Comparison of ENCODE assay signal across 12 cellular contexts in genomic region chr6:3869632-3870527, GRCh38. TPM values are rescaled to one million over a fixed set of nuclear protein-coding genes. Genes with fewer than 3 reads are reported as not detected.
DNase-seq lines count a peak whose midpoint lies in the region; ATAC-seq and TF ChIP-seq lines count a peak whose summit lies in the region.
"Had no signal": no experiment of that assay in that cellular context is flagged by ENCODE, and none has a peak within 500 bp of the region (broad histone marks: within the 10 kb centered on the region; RNA-seq: fewer than 3 reads in every experiment).

No MANE protein-coding gene starts in this region.

- H3K4me3 Mint-ChIP-seq in activated T-cell treated with anti-CD3 and anti-CD28 coated beads, Interleukin-2, amount 50 U/mL, for 72 hours = peak overlapping the region; percentile 27 to 79
- H3K4me3 Mint-ChIP-seq in naive thymus-derived CD8-positive, alpha-beta T cell = no peak overlapping the region
- H3K4me3 Mint-ChIP-seq: HFFc6 had no signal

- in situ Hi-C loops in ACHN (cut with HindIII; ENCODE audit: low pct_ligation_motif_present, low pct_unique_long_range_greater_than_20kb, low sequenced_read_pairs) = no loop called here
- in situ Hi-C loops in Caki2 (cut with HindIII; ENCODE audit: low pct_unique_long_range_greater_than_20kb, low sequenced_read_pairs) = no loop called here

- no peaks in the 10 kb centered on the region for H3K36me3 ChIP-seq in right lobe of liver
- H3K36me3 ChIP-seq: thoracic aorta had no signal

- H3K4me3 ChIP-seq in right lobe of liver = no peak overlapping the region
- H3K4me3 ChIP-seq: thoracic aorta had no signal

- TF ChIP-seq CTCF in right lobe of liver (IDR thresholded peaks at IDR 0.05) (no peak), GM20000 (IDR thresholded peaks at IDR 0.05; ENCODE audit: extremely low read depth, missing control alignments) (no peak)

- POLR2A ChIA-PET in naive thymus-derived CD8-positive, alpha-beta T cell (lab: Charles Lee) = no interaction called here

- peaks cover 3 to 4% of the 10 kb centered on the region in 2 donors for H3K36me3 Mint-ChIP-seq in activated T-cell treated with anti-CD3 and anti-CD28 coated beads, Interleukin-2, amount 50 U/mL, for 72 hours (ENCODE audit: insufficient read depth in 2 of 2)
- H3K36me3 Mint-ChIP-seq in naive thymus-derived CD8-positive, alpha-beta T cell = peaks cover 0 to 2% (median 0%) of the 10 kb centered on the region in 3 donors

- DNase-seq in ACHN (peak; percentile 72), Caki2 (ENCODE audit: low read depth) (peak; percentile 78), right lobe of liver (no peak), GM20000 (ENCODE audit: low spot score) (no peak), occipital lobe (lab: John Stamatoyannopoulos, UW) (no peak), mesenteric fat pad (ENCODE audit: low spot score) (no peak)
- DNase-seq in activated T-cell treated with anti-CD3 and anti-CD28 coated beads, Interleukin-2, amount 50 U/mL, for 72 hours = peak in 1 of 2 donors; percentile 25
- no peak for DNase-seq in naive thymus-derived CD8-positive, alpha-beta T cell
- DNase-seq: HFFc6, NCI-H1092, SW 1271 had no signal

- H3K27me3 Mint-ChIP-seq in activated T-cell treated with anti-CD3 and anti-CD28 coated beads, Interleukin-2, amount 50 U/mL, for 72 hours (ENCODE audit: low read depth) = peaks cover 24% of the 10 kb centered on the region
- peaks cover 8 to 58% (median 14%) of the 10 kb centered on the region in 5 donors for H3K27me3 Mint-ChIP-seq in naive thymus-derived CD8-positive, alpha-beta T cell

- H3K27ac Mint-ChIP-seq in activated T-cell treated with anti-CD3 and anti-CD28 coated beads, Interleukin-2, amount 50 U/mL, for 72 hours = peak overlapping the region; percentile 91
- peak overlapping the region in 1 of 10 donors; percentile 34 for H3K27ac Mint-ChIP-seq in naive thymus-derived CD8-positive, alpha-beta T cell
- H3K27ac Mint-ChIP-seq: HFFc6 had no signal

- WGBS in right lobe of liver (ENCODE audit: insufficient coverage, low coverage, low lambda C conversion rate, missing lambda C conversion rate) = 48% methylated on average over 11 of the region's 16 CpGs

- no peaks in the 10 kb centered on the region for H3K9me3 ChIP-seq in right lobe of liver
- H3K9me3 ChIP-seq: thoracic aorta had no signal

- peaks cover 36% of the 10 kb centered on the region for H3K4me1 Mint-ChIP-seq in activated T-cell treated with anti-CD3 and anti-CD28 coated beads, Interleukin-2, amount 50 U/mL, for 72 hours (ENCODE audit: low read depth)
- H3K4me1 Mint-ChIP-seq in naive thymus-derived CD8-positive, alpha-beta T cell = peaks cover 0 to 9% (median 1%) of the 10 kb centered on the region in 4 donors

- H3K9me3 Mint-ChIP-seq in activated T-cell treated with anti-CD3 and anti-CD28 coated beads, Interleukin-2, amount 50 U/mL, for 72 hours = peaks cover 0 to 3% of the 10 kb centered on the region in 2 donors
- peaks cover 0 to 1% (median 0%) of the 10 kb centered on the region in 9 donors for H3K9me3 Mint-ChIP-seq in naive thymus-derived CD8-positive, alpha-beta T cell
- H3K9me3 Mint-ChIP-seq: HFFc6 had no signal

- intact Hi-C loops in right lobe of liver (cut with DNase I) = no loop called here

- ATAC-seq in activated T-cell treated with anti-CD3 and anti-CD28 coated beads, Interleukin-2, amount 50 U/mL, for 72 hours (replicated peaks in 1 of 2) = peak; percentile 28 to 48
- ATAC-seq in right lobe of liver = peak; percentile 52 to 65 (median 60)
- ATAC-seq in naive thymus-derived CD8-positive, alpha-beta T cell = no peak

- peaks cover 0 to 47% (median 23%) of the 10 kb centered on the region in 4 donors for H3K4me1 ChIP-seq in right lobe of liver

- no peak for TF ChIP-seq POLR2A in right lobe of liver (IDR thresholded peaks at IDR 0.05)

- no peaks in the 10 kb centered on the region for H3K27me3 ChIP-seq in right lobe of liver

- peak overlapping the region in 2 of 3 donors; percentile 74 to 86 for H3K27ac ChIP-seq in right lobe of liver

RNA-seq across cellular contexts. Expression of gene FAM50B, which starts 20.7 kb away (rescaled TPM):
- 34.0 and 42.6 TPM in 2 replicates for total RNA-seq in Caki2 (2014; rRNA removed; shearing (Covaris generic); ENCODE audit: low replicate concordance)
- 1 to 10 TPM; 8.1 to 8.2 TPM for total RNA-seq in activated T-cell treated with anti-CD3 and anti-CD28 coated beads, Interleukin-2, amount 50 U/mL, for 72 hours
- total RNA-seq in right lobe of liver (10 to 100 TPM in 1 of 6 experiments, 1 to 10 TPM in 5; 3.6 to 11.1 (median 8.5) TPM), occipital lobe (20.6 TPM), mesenteric fat pad (6.1 TPM)
- 10 to 100 TPM; 11.5 to 12.3 TPM for total RNA-seq in naive thymus-derived CD8-positive, alpha-beta T cell
- 10 to 100 TPM in 1 of 3 donors, 1 to 10 TPM in 2; 2.7 to 12.7 (median 5.8) TPM for polyA plus RNA-seq in naive thymus-derived CD8-positive, alpha-beta T cell

Comparison
In these comparisons a context has a peak if more than half of its experiments do, and no peak if none do; other contexts are left out.
1. DNase-seq: peak in ACHN (single experiment) and Caki2 (single experiment); none in right lobe of liver (0 of 3), GM20000 (single experiment), naive thymus-derived CD8-positive, alpha-beta T cell (0 of 10), occipital lobe (single experiment) and mesenteric fat pad (single experiment).
2. ATAC-seq: peak in activated T-cell treated with anti-CD3 and anti-CD28 coated beads, Interleukin-2, amount 50 U/mL, for 72 hours (2 of 2) and right lobe of liver (4 of 4); none in naive thymus-derived CD8-positive, alpha-beta T cell (0 of 2).
3. H3K4me3 Mint-ChIP-seq: peak in activated T-cell treated with anti-CD3 and anti-CD28 coated beads, Interleukin-2, amount 50 U/mL, for 72 hours (2 of 2); none in naive thymus-derived CD8-positive, alpha-beta T cell (0 of 10).